In the genomic region with DNA sequence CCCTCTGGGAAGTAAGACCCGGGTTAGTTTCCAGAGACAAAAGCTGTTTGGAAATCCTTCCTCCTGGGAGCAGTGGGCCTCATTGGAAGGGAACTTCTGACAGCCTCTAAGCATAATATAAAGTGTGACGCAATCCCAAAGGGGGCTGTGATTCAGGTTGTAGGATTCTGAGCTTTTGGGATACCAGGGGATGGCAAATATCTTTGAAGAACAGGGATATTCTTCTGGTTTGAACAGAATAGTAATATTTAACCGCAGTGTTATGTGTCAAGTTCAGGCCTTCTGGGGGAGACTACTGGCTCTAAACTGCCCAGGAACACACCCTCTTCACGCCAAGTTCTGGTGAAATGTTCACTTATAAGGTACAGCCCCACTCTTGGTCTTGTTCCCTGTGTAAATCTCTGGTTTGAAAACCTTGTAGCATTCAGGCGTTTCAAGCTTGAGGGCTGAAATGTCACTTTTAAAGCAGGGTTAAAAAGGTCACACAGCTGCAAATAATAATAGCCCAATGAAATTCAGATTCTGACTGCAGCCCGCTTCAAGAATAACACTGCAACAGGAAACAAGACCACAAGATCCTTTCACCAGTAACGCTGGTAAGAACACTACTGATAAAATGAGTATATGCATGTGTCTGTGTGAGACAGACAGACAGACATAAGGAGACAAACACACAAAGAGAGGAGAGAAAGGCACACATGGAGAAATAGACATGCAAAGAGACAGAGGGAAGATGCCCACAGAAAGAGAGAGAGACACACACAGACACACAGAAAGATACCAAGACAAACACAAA, we compare ENCODE assay signal across 11 cellular contexts.
DNase-seq lines count a peak whose midpoint lies in the region; ATAC-seq and TF ChIP-seq lines count a peak whose summit lies in the region.
"Had no signal": no experiment of that assay in that cellular context is flagged by ENCODE, and none has a peak within 500 bp of the region (broad histone marks: within the 10 kb centered on the region; RNA-seq: fewer than 3 reads in every experiment).

No MANE protein-coding gene starts in this region.

- no peak overlapping the region for H3K27ac Mint-ChIP-seq in CD8-positive, alpha-beta memory T cell
- H3K27ac Mint-ChIP-seq in activated naive CD4-positive, alpha-beta T cell treated with anti-CD3 and anti-CD28 coated beads, Interleukin-2, amount 50 U/mL, for 72 hours = no peak overlapping the region
- H3K27ac Mint-ChIP-seq: activated naive CD8-positive, alpha-beta T cell had no signal

- no peaks in the 10 kb centered on the region for H3K4me1 ChIP-seq in lower lobe of right lung
- H3K4me1 ChIP-seq in CD8-positive, alpha-beta memory T cell (ENCODE audit: insufficient read depth, low read length) = no peaks in the 10 kb centered on the region

- H3K9me3 ChIP-seq in lower lobe of right lung = no peaks in the 10 kb centered on the region
- no peaks in the 10 kb centered on the region for H3K9me3 ChIP-seq in CD8-positive, alpha-beta memory T cell (ENCODE audit: low read length)

- H3K27me3 ChIP-seq in lower lobe of right lung (ENCODE audit: low read depth) = no peaks in the 10 kb centered on the region
- no peaks in the 10 kb centered on the region for H3K27me3 ChIP-seq in CD8-positive, alpha-beta memory T cell (ENCODE audit: insufficient read depth, low read length, poor library complexity, severe bottlenecking)

- H3K4me3 ChIP-seq in GM08714 (ENCODE audit: low read length) = peak overlapping the region; percentile 16; the same call in 1 of the 2 replicates
- no peak overlapping the region for H3K4me3 ChIP-seq in fibroblast of pulmonary artery (replicated peaks; ENCODE audit: low read depth, low read length)
- no peak overlapping the region for H3K4me3 ChIP-seq in lower lobe of right lung
- no peak overlapping the region for H3K4me3 ChIP-seq in CD8-positive, alpha-beta memory T cell (ENCODE audit: low read length)
- H3K4me3 ChIP-seq: lung had no signal

- H3K36me3 Mint-ChIP-seq in CD8-positive, alpha-beta memory T cell = no peaks in the 10 kb centered on the region
- no peaks in the 10 kb centered on the region for H3K36me3 Mint-ChIP-seq in activated naive CD4-positive, alpha-beta T cell treated with anti-CD3 and anti-CD28 coated beads, Interleukin-2, amount 50 U/mL, for 72 hours
- H3K36me3 Mint-ChIP-seq: activated naive CD8-positive, alpha-beta T cell had no signal

- POLR2A ChIA-PET in CD8-positive, alpha-beta memory T cell (lab: Charles Lee) = no interaction called here

- H3K27me3 Mint-ChIP-seq in CD8-positive, alpha-beta memory T cell = peaks cover 11 to 25% of the 10 kb centered on the region in 2 donors

- no peaks in the 10 kb centered on the region for H3K36me3 ChIP-seq in lower lobe of right lung
- no peaks in the 10 kb centered on the region for H3K36me3 ChIP-seq in CD8-positive, alpha-beta memory T cell (ENCODE audit: insufficient read depth, low read length)

- no peaks in the 10 kb centered on the region for H3K4me1 Mint-ChIP-seq in CD8-positive, alpha-beta memory T cell

- peaks cover 0 to 2% (median 0%) of the 10 kb centered on the region in 5 donors for H3K9me3 Mint-ChIP-seq in CD8-positive, alpha-beta memory T cell
- H3K9me3 Mint-ChIP-seq in activated naive CD4-positive, alpha-beta T cell treated with anti-CD3 and anti-CD28 coated beads, Interleukin-2, amount 50 U/mL, for 72 hours = no peaks in the 10 kb centered on the region

- DNase-seq in fibroblast of pulmonary artery (ENCODE audit: low read depth) (peak; percentile 72), dermis blood vessel endothelial cell (no peak), lower lobe of right lung (no peak)
- no peak for DNase-seq in CD8-positive, alpha-beta memory T cell
- DNase-seq in activated naive CD4-positive, alpha-beta T cell treated with anti-CD3 and anti-CD28 coated beads, Interleukin-2, amount 50 U/mL, for 72 hours (ENCODE audit: low spot score in 2 of 2) = no peak
- DNase-seq: GDM1 had no signal

- no peak overlapping the region for H3K27ac ChIP-seq in lower lobe of right lung
- no peak overlapping the region for H3K27ac ChIP-seq in CD8-positive, alpha-beta memory T cell (ENCODE audit: low read depth, low read length)

- ATAC-seq in GM21390 (IDR thresholded peaks at IDR 0.05; ENCODE audit: unreplicated experiment) = peak; percentile 74
- ATAC-seq in HG03432 (IDR thresholded peaks at IDR 0.05; ENCODE audit: unreplicated experiment) = peak; percentile 70
- ATAC-seq in lower lobe of right lung = no peak
- no peak for ATAC-seq in activated naive CD4-positive, alpha-beta T cell treated with anti-CD3 and anti-CD28 coated beads, Interleukin-2, amount 50 U/mL, for 72 hours

- no peak overlapping the region for H3K4me3 Mint-ChIP-seq in CD8-positive, alpha-beta memory T cell
- H3K4me3 Mint-ChIP-seq: activated naive CD8-positive, alpha-beta T cell had no signal

- intact Hi-C loops in lower lobe of right lung (cut with DNase I) = no loop called here

- TF ChIP-seq CTCF in fibroblast of pulmonary artery (IDR thresholded peaks at IDR 0.05; ENCODE audit: low read length, missing control alignments) = no peak
- no peak for TF ChIP-seq CTCF in lower lobe of right lung (IDR thresholded peaks at IDR 0.05)

- CTCF ChIA-PET in CD8-positive, alpha-beta memory T cell (lab: Charles Lee) = no interaction called here

Comparison
In these comparisons a context has a peak if more than half of its experiments do, and no peak if none do; other contexts are left out.
1. ATAC-seq: peak in GM21390 (single experiment) and HG03432 (single experiment); none in lower lobe of right lung (0 of 2) and activated naive CD4-positive, alpha-beta T cell treated with anti-CD3 and anti-CD28 coated beads, Interleukin-2, amount 50 U/mL, for 72 hours (0 of 2).